In genomic region chr2:784753-785152, GRCh38 we compare ENCODE assay signal across 24 cellular contexts.
"Had no signal": no experiment of that assay in that cellular context is flagged by ENCODE, and none has a peak within 500 bp of the region (broad histone marks: within the 10 kb centered on the region; RNA-seq: fewer than 3 reads in every experiment).

No MANE protein-coding gene starts in this region.

- H3K27me3 ChIP-seq: stomach, testis, thyroid gland, tibial nerve, transverse colon, upper lobe of left lung, upper lobe of right lung, uterus, vagina had no signal

- H3K36me3 ChIP-seq: stomach, suprapubic skin, thoracic aorta, thyroid gland, tibial artery, tibial nerve, transverse colon, upper lobe of left lung, upper lobe of right lung, uterus, vagina had no signal

- H3K27ac ChIP-seq: stomach, suprapubic skin, testis, thoracic aorta, thyroid gland, tibial artery, tibial nerve, transverse colon, upper lobe of left lung, upper lobe of right lung, uterus, vagina had no signal

- DNase-seq: stimulated activated CD4-positive, alpha-beta T cell treated with anti-CD3 and anti-CD28 coated beads, Interleukin-2, amount 100 ng/mL, for 48 hours; stimulated activated CD4-positive, alpha-beta T cell treated with anti-CD3 and anti-CD28 coated beads, Interleukin-4, amount 100 ng/mL, for 1 hour; stimulated activated CD4-positive, alpha-beta T cell treated with anti-CD3 and anti-CD28 coated beads, Interleukin-4, amount 100 ng/mL, for 24 hours; stimulated activated CD4-positive, alpha-beta T cell treated with anti-CD3 and anti-CD28 coated beads, Interleukin-4, amount 100 ng/mL, for 4 hours; stimulated activated CD8-positive, alpha-beta memory T cell treated with anti-CD3 and anti-CD28 coated beads, Interleukin-4, amount 100 ng/mL, for 48 hours; stimulated activated naive B cell treated with anti-CD40 and anti-IgM and Interleukin-4, amounts not matched to agents 10 μg/mL and 1 μg/mL and 100 μg/mL, for 72 hours; stimulated activated naive CD4-positive, alpha-beta T cell; stimulated activated naive CD4-positive, alpha-beta T cell treated with Interleukin-2 at 50 U/mL for 16 hours; stimulated activated naive CD8-positive, alpha-beta T cell treated with anti-CD3 and anti-CD28 coated beads, Interleukin-15, amount 100 ng/mL, for 72 hours; stimulated activated naive CD8-positive, alpha-beta T cell treated with anti-CD3 and anti-CD28 coated beads, Interleukin-15, Interleukin-2, amounts not matched to agents 100 U/mL and 50 U/mL, for 24 hours; stomach; substantia nigra; testis; thyroid gland; tibial artery; transverse colon; trophoblast cell; upper lobe of left lung; upper lobe of right lung; uterus had no signal

- H3K4me3 ChIP-seq: stomach, suprapubic skin, testis, thoracic aorta, thyroid gland, tibial artery, tibial nerve, transverse colon, upper lobe of left lung, upper lobe of right lung, uterus, vagina had no signal

- H3K9me3 ChIP-seq: suprapubic skin, testis, thoracic aorta, tibial artery, transverse colon, upper lobe of left lung, upper lobe of right lung, uterus, vagina had no signal
